ENCODE assay signal across 14 cellular contexts in the genomic region with DNA sequence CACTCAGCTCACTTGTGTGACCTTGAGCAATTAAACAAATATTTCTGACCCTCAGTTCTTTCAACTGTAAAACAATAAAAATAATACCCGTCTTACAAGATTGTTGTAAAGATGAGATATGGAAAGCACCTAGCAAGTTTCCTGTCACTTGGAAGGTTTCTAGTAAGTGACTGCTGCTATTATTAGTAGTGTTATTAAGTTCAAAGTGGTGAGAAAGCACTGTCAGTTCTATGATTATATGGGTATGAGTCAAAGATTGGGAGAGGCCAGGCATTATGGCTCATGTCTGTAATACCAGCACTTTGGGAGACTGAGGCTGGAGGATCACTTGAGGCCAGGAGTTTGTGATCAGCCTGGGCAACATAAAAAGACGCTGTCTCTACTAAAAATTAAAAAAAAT.
"Had no signal": no experiment of that assay in that cellular context is flagged by ENCODE, and none has a peak within 500 bp of the region (broad histone marks: within the 10 kb centered on the region; RNA-seq: fewer than 3 reads in every experiment).

No MANE protein-coding gene starts in this region.

- H3K4me1 ChIP-seq: neural progenitor cell, pancreas had no signal

- H3K36me3 ChIP-seq: neural progenitor cell, pancreas, tibial nerve had no signal

- H3K27ac ChIP-seq: neural progenitor cell, pancreas had no signal

- DNase-seq: activated CD4-positive, alpha-beta T cell treated with anti-CD3 and anti-CD28 coated beads for 1 hour; activated CD4-positive, alpha-beta T cell treated with anti-CD3 and anti-CD28 coated beads, Interleukin-2, amount 50 U/mL, for 48 hours; activated gamma-delta T cell; activated naive CD8-positive, alpha-beta T cell treated with anti-CD3 and anti-CD28 coated beads for 36 hours; activated T-cell treated with anti-CD3 and anti-CD28 coated beads, Interleukin-2, amount 50 U/mL, for 4 hours; anterior cingulate cortex; esophagus squamous epithelium; foreskin melanocyte; islet precursor cell; pancreas; T-helper 9 cell had no signal

- H3K27me3 ChIP-seq: esophagus squamous epithelium, neural progenitor cell, pancreas, tibial nerve had no signal

- H3K4me3 ChIP-seq: esophagus squamous epithelium, neural progenitor cell, pancreas, smooth muscle cell, tibial nerve had no signal

- ATAC-seq: activated T-cell treated with anti-CD3 and anti-CD28 coated beads, Interleukin-2, amount 50 U/mL, for 4 hours had no signal

- H3K9me3 ChIP-seq: pancreas, tibial nerve had no signal

- FAIRE-seq: pancreas had no signal
